8 cellular contexts compared by ENCODE assay signal in genomic region chr19:45505996-45506245, GRCh38. TPM values are rescaled to one million over a fixed set of nuclear protein-coding genes. Genes with fewer than 3 reads are reported as not detected.
DNase-seq lines count a peak whose midpoint lies in the region; ATAC-seq and TF ChIP-seq lines count a peak whose summit lies in the region.

No MANE protein-coding gene starts in this region.

- H3K9me3 Mint-ChIP-seq in activated B cell treated with CpG ODN at 0.5 μM for 24 hours: no peaks in the 10 kb centered on the region

- 58% methylated on average over 4 of the region's 5 CpGs; no CpG with 5 or more reads in 1 of the 2 donors for WGBS in gastroesophageal sphincter (ENCODE audit: low coverage in 1 of 2), 2 donors
- 68 to 71% methylated on average over 5 of the region's 5 CpGs for WGBS in aorta, 2 donors

- H3K4me3 ChIP-seq in H7 (ENCODE audit: insufficient read depth, low read depth, low read length) (peak overlapping the region; percentile 90; the same call in 1 of the 2 replicates), gastroesophageal sphincter (peak overlapping the region in 1 of 2 donors; percentile 100), skeletal muscle satellite cell (ENCODE audit: low read length) (no peak overlapping the region), aorta (ENCODE audit: low read length in 2 of 2) (no peak overlapping the region)

- H3K27me3 Mint-ChIP-seq in activated B cell treated with CpG ODN at 0.5 μM for 24 hours: no peaks in the 10 kb centered on the region

- H3K27ac Mint-ChIP-seq in activated B cell treated with CpG ODN at 0.5 μM for 24 hours: peak overlapping the region; percentile 83

- CTCF ChIA-PET in activated B cell treated with CpG ODN at 0.5 μM for 24 hours (lab: Charles Lee): interaction anchor here (0.9 to 2.2 kb wide), 7 partner anchors 10 to 186 kb away, joined by 3 to 5 read pairs (median 4); partner anchors contain the start of genes QPCTL and SNRPD2

- H3K4me1 Mint-ChIP-seq in activated B cell treated with CpG ODN at 0.5 μM for 24 hours: peaks cover 54% of the 10 kb centered on the region

- no peak for TF ChIP-seq CTCF in activated B cell treated with CpG ODN at 0.5 μM for 24 hours (IDR thresholded peaks at IDR 0.05)
- TF ChIP-seq CTCF in gastroesophageal sphincter (IDR thresholded peaks at IDR 0.05): no peak

- H3K4me1 ChIP-seq in gastroesophageal sphincter (peaks cover 0 to 28% (median 0%) of the 10 kb centered on the region in 3 donors), skeletal muscle satellite cell (ENCODE audit: control insufficient read depth, insufficient read depth, low read length) (peaks cover 20% of the 10 kb centered on the region), aorta (ENCODE audit: control insufficient read depth in 1 of 2, insufficient read depth in 2 of 2, low read length in 2 of 2) (no peaks in the 10 kb centered on the region)

- H3K9me3 ChIP-seq in gastroesophageal sphincter (no peaks in the 10 kb centered on the region), skeletal muscle satellite cell (replicated peaks; ENCODE audit: low read length) (no peaks in the 10 kb centered on the region), aorta (ENCODE audit: control insufficient read depth, low read length) (no peaks in the 10 kb centered on the region)

- H3K4me3 Mint-ChIP-seq in activated B cell treated with CpG ODN at 0.5 μM for 24 hours: peak overlapping the region; percentile 75

- H3K4me2 ChIP-seq in skeletal muscle satellite cell (ENCODE audit: low read length): peak overlapping the region; percentile 93

- H3K27me3 ChIP-seq in H7 (ENCODE audit: control insufficient read depth, insufficient read depth, low read length) (no peaks in the 10 kb centered on the region; the same call in 1 of the 2 replicates), gastroesophageal sphincter (peaks cover 1% of the 10 kb centered on the region), skeletal muscle satellite cell (ENCODE audit: control insufficient read depth, insufficient read depth, low read length) (no peaks in the 10 kb centered on the region), aorta (ENCODE audit: control insufficient read depth in 1 of 2, insufficient read depth in 2 of 2, low read length in 1 of 2) (no peaks in the 10 kb centered on the region)

- DNase-seq in H7 (no peak), activated B cell treated with CpG ODN at 0.5 μM for 24 hours (no peak), aorta (no peak), nucleus accumbens (lab: John Stamatoyannopoulos, UW) (no peak), DMS79 (lab: John Stamatoyannopoulos, UW) (no peak), SIG-M5 treated with dmso at 0.1 percent for 504 hours (lab: John Stamatoyannopoulos, UW; ENCODE audit: unreplicated experiment) (no peak)

- no peak for ATAC-seq in activated B cell treated with CpG ODN at 0.5 μM for 24 hours (ENCODE audit: low read depth)
- ATAC-seq in gastroesophageal sphincter: no peak
- ATAC-seq in aorta (ENCODE audit: low FRiP score): no peak

- H3K27ac ChIP-seq in gastroesophageal sphincter (peak overlapping the region; percentile 82 to 97 (median 92)), aorta (ENCODE audit: low read depth in 1 of 2, low read length in 2 of 2) (peak overlapping the region in 1 of 2 donors; percentile 7)

- TF ChIP-seq EP300 in gastroesophageal sphincter (IDR thresholded peaks at IDR 0.05): no peak

- no peaks in the 10 kb centered on the region for H3K36me3 ChIP-seq in H7 (replicated peaks; ENCODE audit: control insufficient read depth, insufficient read depth, low read length)
- H3K36me3 ChIP-seq in gastroesophageal sphincter: no peaks in the 10 kb centered on the region
- H3K36me3 ChIP-seq in skeletal muscle satellite cell (ENCODE audit: insufficient read depth, low read length): peaks cover 6% of the 10 kb centered on the region
- no peaks in the 10 kb centered on the region for H3K36me3 ChIP-seq in aorta (ENCODE audit: control insufficient read depth in 1 of 2, insufficient read depth in 2 of 2, low read length in 1 of 2)

- peak overlapping the region; percentile 81 for H3K9ac ChIP-seq in skeletal muscle satellite cell (ENCODE audit: low read depth, low read length)

- intact Hi-C loops in activated B cell treated with CpG ODN at 0.5 μM for 24 hours (cut with micrococcal nuclease): loop anchor here (1.0 to 5.0 kb wide), 9 partner anchors 9 to 187 kb away; partner anchors contain the start of genes OPA3, POLR1G, QPCTL and RTN2
- intact Hi-C loops in aorta (cut with DNase I): loop anchor here in 1 of 2 donors (5.0 kb wide), 1 partner anchor 136 kb away; no protein-coding TSS in a partner anchor

- POLR2A ChIA-PET in activated B cell treated with CpG ODN at 0.5 μM for 24 hours (lab: Charles Lee): interaction anchor here (0.6 to 1.7 kb wide), 7 partner anchors 9 to 1783 kb away, joined by 3 to 8 read pairs (median 4); partner anchors contain the start of gene QPCTL

- TF ChIP-seq POLR2A in gastroesophageal sphincter (IDR thresholded peaks at IDR 0.05): no peak

- H3K36me3 Mint-ChIP-seq in activated B cell treated with CpG ODN at 0.5 μM for 24 hours (ENCODE audit: low read depth): peaks cover 20% of the 10 kb centered on the region

RNA-seq across cellular contexts. Expression of gene VASP, which starts 1.4 kb away (rescaled TPM):
- 103 and 130 TPM in 2 replicates for total RNA-seq in H7 (2014; rRNA removed; shearing (Covaris generic))
- total RNA-seq in activated B cell treated with CpG ODN at 0.5 μM for 24 hours (294 and 300 TPM in 2 replicates), gastroesophageal sphincter (100 to 1,000 TPM; 140 to 246 (median 167) TPM), aorta (100 to 1,000 TPM; 119 to 192 TPM)
- 81.9 and 97.9 TPM in 2 replicates for total RNA-seq in skeletal muscle satellite cell (2012; rRNA removed)
- polyA plus RNA-seq in aorta: 10 to 100 TPM; 56.0 to 63.2 TPM

RNA-seq across cellular contexts. Expression of gene PPM1N, which starts 7.7 kb away (rescaled TPM):
- 4.0 and 9.2 TPM in 2 replicates for total RNA-seq in H7 (2014; rRNA removed; shearing (Covaris generic))
- total RNA-seq in activated B cell treated with CpG ODN at 0.5 μM for 24 hours (0.80 and 1.4 TPM in 2 replicates), gastroesophageal sphincter (1 to 10 TPM in 3 of 4 donors, under 1 TPM in 1; 0.96 to 3.2 (median 2.1) TPM), aorta (1 to 10 TPM in 1 of 2 donors, under 1 TPM in 1; 0.88 to 2.5 TPM)
- total RNA-seq in skeletal muscle satellite cell (2012; rRNA removed): 1.3 and 1.8 TPM in 2 replicates
- polyA plus RNA-seq in aorta: under 1 TPM in 1 of 2 donors, not detected in 1; 0.67 TPM

RNA-seq across cellular contexts. Expression of gene RTN2, which starts 9.1 kb away (rescaled TPM):
- total RNA-seq in H7 (2014; rRNA removed; shearing (Covaris generic)): 16.3 and 17.5 TPM in 2 replicates
- total RNA-seq in activated B cell treated with CpG ODN at 0.5 μM for 24 hours (1.2 and 1.5 TPM in 2 replicates), gastroesophageal sphincter (10 to 100 TPM; 11.0 to 19.6 (median 15.3) TPM), aorta (10 to 100 TPM in 1 of 2 donors, 1 to 10 TPM in 1; 8.1 to 11.6 TPM)
- 5.1 and 5.7 TPM in 2 replicates for total RNA-seq in skeletal muscle satellite cell (2012; rRNA removed)
- polyA plus RNA-seq in aorta: 10 to 100 TPM in 1 of 2 donors, 1 to 10 TPM in 1; 7.0 to 13.1 TPM

RNA-seq across cellular contexts. Expression of gene FOSB, which starts 38.1 kb away (rescaled TPM):
- 1.6 and 10.3 TPM in 2 replicates for total RNA-seq in H7 (2014; rRNA removed; shearing (Covaris generic))
- total RNA-seq in activated B cell treated with CpG ODN at 0.5 μM for 24 hours: 16.8 and 20.4 TPM in 2 replicates
- total RNA-seq in gastroesophageal sphincter: 10 to 100 TPM in 2 of 4 donors, 1 to 10 TPM in 2; 1.9 to 38.0 (median 15.6) TPM
- total RNA-seq in skeletal muscle satellite cell (2012; rRNA removed): 0.66 and 1.0 TPM in 2 replicates
- 100 to 1,000 TPM in 1 of 2 donors, 1 to 10 TPM in 1; 3.1 to 754 TPM for total RNA-seq in aorta
- 100 to 1,000 TPM in 1 of 2 donors, 10 to 100 TPM in 1; 18.4 to 105 TPM for polyA plus RNA-seq in aorta
